Comparison of ENCODE assay signal across 8 cellular contexts in genomic region chr5:43484049-43484849, GRCh38. TPM values are rescaled to one million over a fixed set of nuclear protein-coding genes. Genes with fewer than 3 reads are reported as not detected.
DNase-seq lines count a peak whose midpoint lies in the region; ATAC-seq and TF ChIP-seq lines count a peak whose summit lies in the region.

No MANE protein-coding gene starts in this region.

- peak overlapping the region; percentile 82 to 98 (median 96) for H3K27ac ChIP-seq in BLaER1 treated with 17β-estradiol and CSF1 and Interleukin-3, amounts not matched to agents 10 nM and 100 nM
- peak overlapping the region; percentile 96 for H3K27ac ChIP-seq in colonic mucosa

- H3K4me3 ChIP-seq in BLaER1 treated with 17β-estradiol and CSF1 and Interleukin-3, amounts not matched to agents 10 nM and 100 nM = peak overlapping the region; percentile 66 to 91 (median 80)
- H3K4me3 ChIP-seq in colonic mucosa = peak overlapping the region; percentile 96

- ATAC-seq in GM19351 (IDR thresholded peaks at IDR 0.05; ENCODE audit: unreplicated experiment) = peak; percentile 73
- ATAC-seq in HG03469 (IDR thresholded peaks at IDR 0.05; ENCODE audit: unreplicated experiment) = peak; percentile 49
- peak; percentile 76 for ATAC-seq in left colon

- DNase-seq in NCI-H524 (lab: John Stamatoyannopoulos, UW) = peak; percentile 84 to 89
- DNase-seq in activated CD4-positive, alpha-beta T cell treated with anti-CD3 and anti-CD28 coated beads for 48 hours = peak; percentile 90
- peak; percentile 89 for DNase-seq in colonic mucosa
- peak; percentile 79 to 88 for DNase-seq in left colon
- peak; percentile 63 to 79 (median 72) for DNase-seq in stimulated activated CD4-positive, alpha-beta T cell treated with anti-CD3 and anti-CD28 coated beads, Interleukin-1b, Interleukin-23, amount 100 ng/mL, for 24 hours (ENCODE audit: low read depth in 4 of 4, low spot score in 1 of 4)

- peak; percentile 73 for TF ChIP-seq CTCF in colonic mucosa (IDR thresholded peaks at IDR 0.05)

- no peaks in the 10 kb centered on the region for H3K9me3 ChIP-seq in BLaER1 treated with 17β-estradiol and CSF1 and Interleukin-3, amounts not matched to agents 10 nM and 100 nM (replicated peaks in 1 of 11)
- H3K9me3 ChIP-seq in colonic mucosa = no peaks in the 10 kb centered on the region

- peaks cover 2 to 27% (median 15%) of the 10 kb centered on the region in 11 experiments; a peak in 20 of 22 replicates for H3K36me3 ChIP-seq in BLaER1 treated with 17β-estradiol and CSF1 and Interleukin-3, amounts not matched to agents 10 nM and 100 nM
- H3K36me3 ChIP-seq in colonic mucosa = no peaks in the 10 kb centered on the region

- H3K4me1 ChIP-seq in BLaER1 treated with 17β-estradiol and CSF1 and Interleukin-3, amounts not matched to agents 10 nM and 100 nM = peaks cover 32 to 39% (median 34%) of the 10 kb centered on the region in 10 experiments
- peaks cover 7% of the 10 kb centered on the region for H3K4me1 ChIP-seq in colonic mucosa

- H4K20me1 ChIP-seq in BLaER1 treated with 17β-estradiol and CSF1 and Interleukin-3, amounts not matched to agents 10 nM and 100 nM = no peaks in the 10 kb centered on the region

- peak overlapping the region; percentile 85 to 99 (median 95) for H3K9ac ChIP-seq in BLaER1 treated with 17β-estradiol and CSF1 and Interleukin-3, amounts not matched to agents 10 nM and 100 nM
- H3K9ac ChIP-seq in colonic mucosa (ENCODE audit: low read depth in 2 of 2, low read length in 2 of 2) = peak overlapping the region; percentile 82 to 93

- intact Hi-C loops in colonic mucosa (cut with DNase I) (loop anchor here (5.0 to 10.0 kb wide), 3 partner anchors 71 to 369 kb away; partner anchors contain the start of gene PAIP1), left colon (cut with DNase I, micrococcal nuclease) (loop anchor here in 1 of 2 donors (10.0 kb wide), 1 partner anchor 169 kb away; the partner anchor contains the start of gene HMGCS1)

- H3K27me3 ChIP-seq in BLaER1 treated with 17β-estradiol and CSF1 and Interleukin-3, amounts not matched to agents 10 nM and 100 nM = no peaks in the 10 kb centered on the region
- H3K27me3 ChIP-seq in colonic mucosa = no peaks in the 10 kb centered on the region

- H3K4me2 ChIP-seq in BLaER1 treated with 17β-estradiol and CSF1 and Interleukin-3, amounts not matched to agents 10 nM and 100 nM = peak overlapping the region; percentile 69 to 94 (median 78)

RNA-seq across cellular contexts. Expression of gene TMEM267, which starts 0.6 kb away (rescaled TPM):
- total RNA-seq in colonic mucosa (10 to 100 TPM in 1 of 2 donors, 1 to 10 TPM in 1; 7.3 to 11.8 TPM), left colon (10 to 100 TPM; 11.4 to 11.8 TPM)

RNA-seq across cellular contexts. Expression of gene C5orf34, which starts 30.7 kb away (rescaled TPM):
- total RNA-seq in colonic mucosa (1 to 10 TPM; 1.9 to 5.0 TPM), left colon (1 to 10 TPM in 1 of 2 donors, under 1 TPM in 1; 0.56 to 1.6 TPM)

Comparison
In these comparisons a context has a peak if more than half of its experiments do, and no peak if none do; other contexts are left out.
1. Peak in every context shown above with its lines: DNase-seq, ATAC-seq, H3K4me3 ChIP-seq and H3K27ac ChIP-seq.